In genomic region chr11:19079643-19080440, GRCh38 we compare ENCODE assay signal across 9 cellular contexts. TPM values are rescaled to one million over a fixed set of nuclear protein-coding genes. Genes with fewer than 3 reads are reported as not detected.
DNase-seq lines count a peak whose midpoint lies in the region; ATAC-seq and TF ChIP-seq lines count a peak whose summit lies in the region.
"Had no signal": no experiment of that assay in that cellular context is flagged by ENCODE, and none has a peak within 500 bp of the region (broad histone marks: within the 10 kb centered on the region; RNA-seq: fewer than 3 reads in every experiment).

No MANE protein-coding gene starts in this region.

- 0 out of 2 replicates have a peak overlapping the region, but pooled peaks have one; percentile 28 for H3K4me2 ChIP-seq in SK-N-SH

- POLR2A ChIA-PET in SK-N-SH (lab: Yijun Ruan, JAX): no interaction called here

- WGBS in SK-N-SH (ENCODE audit: low lambda C conversion rate): 32% methylated on average over 6 of the region's 6 CpGs

- ATAC-seq in HG02885 (IDR thresholded peaks at IDR 0.05; ENCODE audit: poor library complexity, unreplicated experiment) (no peak), HG03095 (IDR thresholded peaks at IDR 0.05; ENCODE audit: unreplicated experiment) (no peak), HG02884 (IDR thresholded peaks at IDR 0.05; ENCODE audit: unreplicated experiment) (no peak)

- H3K4me1 ChIP-seq in SK-N-SH (ENCODE audit: control insufficient read depth in 1 of 2, insufficient read depth in 2 of 2, low read depth in 1 of 2, low read length in 1 of 2): peaks cover 0 to 13% of the 10 kb centered on the region in 2 experiments; a peak in 3 of 4 replicates

- H3K9ac ChIP-seq in SK-N-SH: no peak overlapping the region

- peak; percentile 91 for DNase-seq in ELR (ENCODE audit: low read depth)
- no peak for DNase-seq in SK-N-SH
- DNase-seq in fibroblast of the conjunctiva (ENCODE audit: low read depth): peak; percentile 31
- peak; percentile 90 for DNase-seq in renal cortical epithelial cell (ENCODE audit: low read depth)
- DNase-seq in stimulated activated CD4-positive, alpha-beta T cell treated with anti-CD3 and anti-CD28 coated beads, Interleukin-2, amount 100 ng/mL, for 48 hours: no peak
- DNase-seq: activated effector memory CD4-positive, alpha-beta T cell treated with Interleukin-2 at 50 U/mL for 16 hours had no signal

- CTCF ChIA-PET in SK-N-SH (lab: Yijun Ruan, JAX): interaction anchor here (0.9 to 13.3 kb wide), 8 partner anchors 8 to 1275 kb away, joined by 3 to 328 read pairs (median 6); no protein-coding TSS in a partner anchor

- H3K79me2 ChIP-seq in SK-N-SH (ENCODE audit: insufficient read depth): no peaks in the 10 kb centered on the region

- no peak overlapping the region for H3K4me3 ChIP-seq in SK-N-SH (ENCODE audit: low read depth in 2 of 2, low read length in 1 of 2)

- no peaks in the 10 kb centered on the region for H4K20me1 ChIP-seq in SK-N-SH (ENCODE audit: insufficient read depth)

- no peak for TF ChIP-seq RAD21 in SK-N-SH (IDR thresholded peaks at IDR 0.05; ENCODE audit: low read length)

- peaks cover 6% of the 10 kb centered on the region for H3F3A ChIP-seq in SK-N-SH (replicated peaks; ENCODE audit: insufficient read depth)

- no peak for TF ChIP-seq CTCF in SK-N-SH (IDR thresholded peaks at IDR 0.05)

- TF ChIP-seq EP300 in SK-N-SH (IDR thresholded peaks at IDR 0.05; ENCODE audit: borderline replicate concordance in 1 of 2, low read depth in 1 of 2, low read length in 1 of 2): peak in 1 of 2 experiments; percentile 21; a peak in 1 of 4 replicates

- no peaks in the 10 kb centered on the region for H3K9me3 ChIP-seq in SK-N-SH

- no peaks in the 10 kb centered on the region for H3K36me3 ChIP-seq in SK-N-SH (replicated peaks in 1 of 2; ENCODE audit: control insufficient read depth in 1 of 2, insufficient read depth in 2 of 2, low read length in 1 of 2)

- no peaks in the 10 kb centered on the region for H3K9me2 ChIP-seq in SK-N-SH

- H3K27ac ChIP-seq in SK-N-SH (ENCODE audit: low read depth in 2 of 2, low read length in 1 of 2): peak overlapping the region in 1 of 2 experiments; percentile 67; a peak in 1 of 4 replicates

- H2AFZ ChIP-seq in SK-N-SH (ENCODE audit: low read depth): no peak overlapping the region

- H3K27me3 ChIP-seq in SK-N-SH (ENCODE audit: insufficient read depth): no peaks in the 10 kb centered on the region; the same call in 1 of the 2 replicates

TF ChIP-seq in SK-N-SH, 30 proteins besides CTCF, POLR2A, EP300 and RAD21:
- no peak for TF ChIP-seq CHD2 (IDR thresholded peaks at IDR 0.05; ENCODE audit: low read length, partially characterized antibody)
- no peak for TF ChIP-seq SIN3A (IDR thresholded peaks at IDR 0.05; ENCODE audit: borderline replicate concordance, low read depth, low read length)
- peak; percentile 33; the same call in 1 of the 2 replicates for TF ChIP-seq JUND (IDR thresholded peaks at IDR 0.05)
- peak; percentile 24; the same call in 1 of the 2 replicates for TF ChIP-seq PBX3 (IDR thresholded peaks at IDR 0.05)
- no peak for TF ChIP-seq MAX (IDR thresholded peaks at IDR 0.05; ENCODE audit: low read depth)
- TF ChIP-seq REST (IDR thresholded peaks at IDR 0.05; ENCODE audit: low read depth, low read length): no peak
- no peak for TF ChIP-seq RFX5 (IDR thresholded peaks at IDR 0.05; ENCODE audit: low read length)
- peak; percentile 72 for TF ChIP-seq TCF12 (IDR thresholded peaks at IDR 0.05)
- TF ChIP-seq FOSL2 (IDR thresholded peaks at IDR 0.05; ENCODE audit: borderline replicate concordance, low read depth): peak; percentile 45; the same call in 1 of the 2 replicates
- TF ChIP-seq IRF3 (IDR thresholded peaks at IDR 0.05; ENCODE audit: low read depth, low read length): no peak
- TF ChIP-seq GABPA (IDR thresholded peaks at IDR 0.05; ENCODE audit: low read depth): no peak
- TF ChIP-seq MEF2A (IDR thresholded peaks at IDR 0.05; ENCODE audit: borderline replicate concordance, low read depth): no peak
- no peak for TF ChIP-seq YY1 (IDR thresholded peaks at IDR 0.05; ENCODE audit: low read depth)
- peak; percentile 61 for TF ChIP-seq NFIC (IDR thresholded peaks at IDR 0.05; ENCODE audit: borderline replicate concordance)
- TF ChIP-seq EZH2phosphoT487 (IDR thresholded peaks at IDR 0.05; ENCODE audit: borderline replicate concordance, low read depth): no peak
- 0 out of 2 replicates have a peak, but pooled peaks have one; percentile 25 for TF ChIP-seq RXRA (IDR thresholded peaks at IDR 0.05; ENCODE audit: borderline replicate concordance, low read depth)

RNA-seq across cellular contexts. Expression of gene MRGPRX2, which starts 19.3 kb away (rescaled TPM):
- polyA plus RNA-seq in SK-N-SH (2012; rRNA removed): not detected in 2 replicates
- polyA plus RNA-seq in SK-N-SH (2012; cell fraction: cytosol; rRNA removed): not detected in 2 replicates
- not detected in 2 replicates for polyA plus RNA-seq in SK-N-SH (2012; cell fraction: nucleus; rRNA removed)
- total RNA-seq in renal cortical epithelial cell: not detected in 2 replicates

RNA-seq across cellular contexts. Expression of gene ZDHHC13, which starts 37.1 kb away (rescaled TPM):
- polyA plus RNA-seq in SK-N-SH (2012; rRNA removed): 8.2 and 10.2 TPM in 2 replicates
- polyA plus RNA-seq in SK-N-SH (2012; cell fraction: cytosol; rRNA removed): 10.7 and 11.2 TPM in 2 replicates
- 5.0 and 11.9 TPM in 2 replicates for polyA plus RNA-seq in SK-N-SH (2012; cell fraction: nucleus; rRNA removed)
- total RNA-seq in renal cortical epithelial cell: 28.5 and 63.6 TPM in 2 replicates

Comparison
In these comparisons a context has a peak if more than half of its experiments do, and no peak if none do; other contexts are left out.
1. DNase-seq: peak in ELR (single experiment), fibroblast of the conjunctiva (single experiment) and renal cortical epithelial cell (single experiment); none in SK-N-SH (single experiment) and stimulated activated CD4-positive, alpha-beta T cell treated with anti-CD3 and anti-CD28 coated beads, Interleukin-2, amount 100 ng/mL, for 48 hours (0 of 2).